Comparison of ENCODE assay signal across 1 cellular context in genomic region chr17:45147581-45148182, GRCh38.
TF ChIP-seq lines count a peak whose summit lies in the region.

No MANE protein-coding gene starts in this region.

TF ChIP-seq in HEK293, 187 proteins besides CTCF, POLR2A, EP300 and RAD21 (continued from another document and continues in another):
- peak; percentile 42; the same call in 1 of the 2 replicates for TF ChIP-seq PRDM6 (tag by site-specific recombination; IDR thresholded peaks at IDR 0.05)
- peak; percentile 50; the same call in 1 of the 2 replicates for TF ChIP-seq ZNF623 (tag by site-specific recombination; IDR thresholded peaks at IDR 0.05)
- peak; percentile 82 for TF ChIP-seq ZNF629 (tag by site-specific recombination; IDR thresholded peaks at IDR 0.05)
- peak; percentile 100 for TF ChIP-seq PRDM10 (tag by site-specific recombination; IDR thresholded peaks at IDR 0.05)
- peak; percentile 97 for TF ChIP-seq KLF17 (tag by site-specific recombination; IDR thresholded peaks at IDR 0.05)
- TF ChIP-seq ZNF2 (tag by site-specific recombination; IDR thresholded peaks at IDR 0.05): peak; percentile 88
- peak; percentile 62 for TF ChIP-seq PATZ1 (tag by site-specific recombination; IDR thresholded peaks at IDR 0.05)
- TF ChIP-seq ZNF26 (tag by site-specific recombination; IDR thresholded peaks at IDR 0.05): no peak
- TF ChIP-seq ZBTB8A (tag by site-specific recombination; IDR thresholded peaks at IDR 0.05): peak; percentile 36
- peak; percentile 24; the same call in 1 of the 2 replicates for TF ChIP-seq GLIS1 (tag by site-specific recombination; IDR thresholded peaks at IDR 0.05)
- peak; percentile 49; the same call in 1 of the 2 replicates for TF ChIP-seq ZBTB11 (tag by site-specific recombination; conservative IDR thresholded peaks at IDR 0.05; ENCODE audit: low read depth)
- TF ChIP-seq ZSCAN30 (tag by site-specific recombination; IDR thresholded peaks at IDR 0.05): peak; percentile 93
- TF ChIP-seq SETDB1 (IDR thresholded peaks at IDR 0.05; ENCODE audit: insufficient read length, low read length): no peak
- peak; percentile 67 for TF ChIP-seq ZNF335 (tag by site-specific recombination; conservative IDR thresholded peaks at IDR 0.05)
- peak; percentile 78; the same call in 1 of the 2 replicates for TF ChIP-seq ZNF501 (tag by site-specific recombination; IDR thresholded peaks at IDR 0.05)
- no peak for TF ChIP-seq ZNF701 (tag by site-specific recombination; IDR thresholded peaks at IDR 0.05)
- peak; percentile 49 for TF ChIP-seq ZBTB26 (tag by site-specific recombination; optimal IDR thresholded peaks at IDR 0.05)
- peak; percentile 80 for TF ChIP-seq ZNF664 (tag by site-specific recombination; IDR thresholded peaks at IDR 0.05)
- peak; percentile 95 for TF ChIP-seq ZFP69B (tag by site-specific recombination; IDR thresholded peaks at IDR 0.05)
- 0 out of 2 replicates have a peak, but pooled peaks have one; percentile 44 for TF ChIP-seq BCL6B (tag by site-specific recombination; IDR thresholded peaks at IDR 0.05)
- TF ChIP-seq PRDM4 (tag by site-specific recombination; IDR thresholded peaks at IDR 0.05): peak; percentile 79
- 0 out of 2 replicates have a peak, but pooled peaks have one; percentile 50 for TF ChIP-seq MYNN (tag by site-specific recombination; IDR thresholded peaks at IDR 0.05; ENCODE audit: borderline replicate concordance)
- TF ChIP-seq ZNF488 (tag by site-specific recombination; IDR thresholded peaks at IDR 0.05): no peak
- peak; percentile 51; the same call in 1 of the 2 replicates for TF ChIP-seq GFI1B (tag by site-specific recombination; IDR thresholded peaks at IDR 0.05)
- peak; percentile 82 for TF ChIP-seq ZNF843 (tag by site-specific recombination; IDR thresholded peaks at IDR 0.05)
- TF ChIP-seq ZNF24 (tag by site-specific recombination; IDR thresholded peaks at IDR 0.05): peak; percentile 96
- peak; percentile 65 for TF ChIP-seq ZNF18 (tag by site-specific recombination; IDR thresholded peaks at IDR 0.05)
- 0 out of 2 replicates have a peak, but pooled peaks have one; percentile 49 for TF ChIP-seq ZSCAN16 (tag by site-specific recombination; IDR thresholded peaks at IDR 0.05)
- TF ChIP-seq ZNF610 (tag by site-specific recombination; IDR thresholded peaks at IDR 0.05; ENCODE audit: borderline replicate concordance): peak; percentile 82
- peak; percentile 66 for TF ChIP-seq ZEB2 (tag by site-specific recombination; IDR thresholded peaks at IDR 0.05)
